ENCODE assay signal across 1 cellular context in the genomic region with DNA sequence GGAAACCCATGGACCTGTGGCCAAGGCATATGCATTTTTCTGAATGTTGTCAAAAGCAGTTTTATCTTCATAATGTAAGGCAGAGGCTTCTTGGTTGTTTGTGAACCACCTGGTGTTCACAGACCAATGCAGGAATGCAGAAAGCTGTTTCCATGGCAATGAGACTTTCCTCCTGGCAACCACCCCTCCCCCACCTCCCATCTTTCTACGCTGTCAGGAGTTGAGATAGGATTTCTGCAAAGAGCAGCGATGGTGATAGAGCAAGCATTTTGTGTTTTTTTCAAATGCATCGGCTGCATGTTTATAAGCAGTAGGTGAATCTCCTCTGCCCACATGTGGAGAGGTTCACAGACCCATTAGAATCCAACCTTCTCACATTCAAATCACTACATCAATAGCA.
TF ChIP-seq lines count a peak whose summit lies in the region.

No MANE protein-coding gene starts in this region.

TF ChIP-seq in WTC11, 78 proteins besides CTCF, POLR2A, EP300 and RAD21 (continued from another document):
- TF ChIP-seq, protein P1, sequence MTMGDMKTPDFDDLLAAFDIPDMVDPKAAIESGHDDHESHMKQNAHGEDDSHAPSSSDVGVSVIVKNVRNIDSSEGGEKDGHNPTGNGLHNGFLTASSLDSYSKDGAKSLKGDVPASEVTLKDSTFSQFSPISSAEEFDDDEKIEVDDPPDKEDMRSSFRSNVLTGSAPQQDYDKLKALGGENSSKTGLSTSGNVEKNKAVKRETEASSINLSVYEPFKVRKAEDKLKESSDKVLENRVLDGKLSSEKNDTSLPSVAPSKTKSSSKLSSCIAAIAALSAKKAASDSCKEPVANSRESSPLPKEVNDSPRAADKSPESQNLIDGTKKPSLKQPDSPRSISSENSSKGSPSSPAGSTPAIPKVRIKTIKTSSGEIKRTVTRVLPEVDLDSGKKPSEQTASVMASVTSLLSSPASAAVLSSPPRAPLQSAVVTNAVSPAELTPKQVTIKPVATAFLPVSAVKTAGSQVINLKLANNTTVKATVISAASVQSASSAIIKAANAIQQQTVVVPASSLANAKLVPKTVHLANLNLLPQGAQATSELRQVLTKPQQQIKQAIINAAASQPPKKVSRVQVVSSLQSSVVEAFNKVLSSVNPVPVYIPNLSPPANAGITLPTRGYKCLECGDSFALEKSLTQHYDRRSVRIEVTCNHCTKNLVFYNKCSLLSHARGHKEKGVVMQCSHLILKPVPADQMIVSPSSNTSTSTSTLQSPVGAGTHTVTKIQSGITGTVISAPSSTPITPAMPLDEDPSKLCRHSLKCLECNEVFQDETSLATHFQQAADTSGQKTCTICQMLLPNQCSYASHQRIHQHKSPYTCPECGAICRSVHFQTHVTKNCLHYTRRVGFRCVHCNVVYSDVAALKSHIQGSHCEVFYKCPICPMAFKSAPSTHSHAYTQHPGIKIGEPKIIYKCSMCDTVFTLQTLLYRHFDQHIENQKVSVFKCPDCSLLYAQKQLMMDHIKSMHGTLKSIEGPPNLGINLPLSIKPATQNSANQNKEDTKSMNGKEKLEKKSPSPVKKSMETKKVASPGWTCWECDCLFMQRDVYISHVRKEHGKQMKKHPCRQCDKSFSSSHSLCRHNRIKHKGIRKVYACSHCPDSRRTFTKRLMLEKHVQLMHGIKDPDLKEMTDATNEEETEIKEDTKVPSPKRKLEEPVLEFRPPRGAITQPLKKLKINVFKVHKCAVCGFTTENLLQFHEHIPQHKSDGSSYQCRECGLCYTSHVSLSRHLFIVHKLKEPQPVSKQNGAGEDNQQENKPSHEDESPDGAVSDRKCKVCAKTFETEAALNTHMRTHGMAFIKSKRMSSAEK (CRISPR knock-in tag; IDR thresholded peaks at IDR 0.05; ENCODE audit: borderline replicate concordance): 0 out of 2 replicates have a peak, but pooled peaks have one; percentile 11
- TF ChIP-seq NFATC4 (CRISPR knock-in tag; IDR thresholded peaks at IDR 0.05) (no peak), ZNF219 (CRISPR knock-in tag; IDR thresholded peaks at IDR 0.05; ENCODE audit: borderline replicate concordance) (no peak), ATF2 (CRISPR knock-in tag; IDR thresholded peaks at IDR 0.05; ENCODE audit: borderline replicate concordance, low read depth) (no peak), TCF7 (CRISPR knock-in tag; IDR thresholded peaks at IDR 0.05; ENCODE audit: low read depth) (no peak), TEAD1 (CRISPR knock-in tag; IDR thresholded peaks at IDR 0.05) (peak; percentile 78; the same call in 1 of the 2 replicates), MYBL2 (CRISPR knock-in tag; IDR thresholded peaks at IDR 0.05) (no peak)
- TF ChIP-seq, protein P2, sequence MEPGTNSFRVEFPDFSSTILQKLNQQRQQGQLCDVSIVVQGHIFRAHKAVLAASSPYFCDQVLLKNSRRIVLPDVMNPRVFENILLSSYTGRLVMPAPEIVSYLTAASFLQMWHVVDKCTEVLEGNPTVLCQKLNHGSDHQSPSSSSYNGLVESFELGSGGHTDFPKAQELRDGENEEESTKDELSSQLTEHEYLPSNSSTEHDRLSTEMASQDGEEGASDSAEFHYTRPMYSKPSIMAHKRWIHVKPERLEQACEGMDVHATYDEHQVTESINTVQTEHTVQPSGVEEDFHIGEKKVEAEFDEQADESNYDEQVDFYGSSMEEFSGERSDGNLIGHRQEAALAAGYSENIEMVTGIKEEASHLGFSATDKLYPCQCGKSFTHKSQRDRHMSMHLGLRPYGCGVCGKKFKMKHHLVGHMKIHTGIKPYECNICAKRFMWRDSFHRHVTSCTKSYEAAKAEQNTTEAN (CRISPR knock-in tag; IDR thresholded peaks at IDR 0.05): no peak
- TF ChIP-seq, protein P3, sequence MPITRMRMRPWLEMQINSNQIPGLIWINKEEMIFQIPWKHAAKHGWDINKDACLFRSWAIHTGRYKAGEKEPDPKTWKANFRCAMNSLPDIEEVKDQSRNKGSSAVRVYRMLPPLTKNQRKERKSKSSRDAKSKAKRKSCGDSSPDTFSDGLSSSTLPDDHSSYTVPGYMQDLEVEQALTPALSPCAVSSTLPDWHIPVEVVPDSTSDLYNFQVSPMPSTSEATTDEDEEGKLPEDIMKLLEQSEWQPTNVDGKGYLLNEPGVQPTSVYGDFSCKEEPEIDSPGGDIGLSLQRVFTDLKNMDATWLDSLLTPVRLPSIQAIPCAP (CRISPR knock-in tag; IDR thresholded peaks at IDR 0.05): no peak
